In genomic region chr12:56117778-56118687, GRCh38 we compare ENCODE assay signal across 1 cellular context.
A peak's percentile ranks its signal among the peaks of the same experiment; 100 is the strongest.
TF ChIP-seq lines count a peak whose summit lies in the region.

Gene ZC3H10 (plus strand): TSS chr12:56118266. CDS start chr12:56120563, 2,297 bp downstream.

TF ChIP-seq in HepG2, 621 proteins besides CTCF, POLR2A, EP300 and RAD21 (continued from another document and continues in another):
- TF ChIP-seq ZBTB39 (CRISPR knock-in tag; IDR thresholded peaks at IDR 0.05) (no peak), GABPA (IDR thresholded peaks at IDR 0.05; ENCODE audit: low read depth, low read length) (peak; percentile 99), GABPA (CRISPR knock-in tag; IDR thresholded peaks at IDR 0.05; ENCODE audit: low read depth) (peak; percentile 97), ZNF746 (CRISPR knock-in tag; IDR thresholded peaks at IDR 0.05) (peak; percentile 90), REXO4 (CRISPR knock-in tag; IDR thresholded peaks at IDR 0.05; ENCODE audit: borderline replicate concordance) (no peak), ZNF296 (CRISPR knock-in tag; conservative IDR thresholded peaks at IDR 0.05) (no peak), NPAS2 (CRISPR knock-in tag; IDR thresholded peaks at IDR 0.05; ENCODE audit: borderline replicate concordance) (no peak), NR2F1 (CRISPR knock-in tag; IDR thresholded peaks at IDR 0.05) (no peak), ZNF343 (CRISPR knock-in tag; IDR thresholded peaks at IDR 0.05) (peak; percentile 55; the same call in 1 of the 2 replicates), TEAD3 (CRISPR knock-in tag; optimal IDR thresholded peaks at IDR 0.05; ENCODE audit: borderline replicate concordance) (peak; percentile 90), ARID2 (CRISPR knock-in tag; IDR thresholded peaks at IDR 0.05; ENCODE audit: borderline replicate concordance) (peak; percentile 35; the same call in 1 of the 2 replicates), SUZ12 (IDR thresholded peaks at IDR 0.05; ENCODE audit: low read depth, low read length) (peak; percentile 38; the same call in 1 of the 2 replicates), ATF5 (CRISPR knock-in tag; IDR thresholded peaks at IDR 0.05; ENCODE audit: low read depth) (no peak), ZNF678 (CRISPR knock-in tag; IDR thresholded peaks at IDR 0.05) (no peak), CAMTA2 (CRISPR knock-in tag; IDR thresholded peaks at IDR 0.05; ENCODE audit: borderline replicate concordance) (no peak), CSRNP2 (CRISPR knock-in tag; conservative IDR thresholded peaks at IDR 0.05; ENCODE audit: low read depth) (no peak), HNRNPH1 (optimal IDR thresholded peaks at IDR 0.05; ENCODE audit: low read depth, low read length) (peak; percentile 93), TFE3 (CRISPR knock-in tag; IDR thresholded peaks at IDR 0.05) (no peak; the same call in 1 of the 2 replicates), PAX8 (CRISPR knock-in tag; IDR thresholded peaks at IDR 0.05; ENCODE audit: borderline replicate concordance) (no peak), ZNF34 (CRISPR knock-in tag; IDR thresholded peaks at IDR 0.05; ENCODE audit: borderline replicate concordance) (no peak), CEBPZ (IDR thresholded peaks at IDR 0.05; ENCODE audit: low read length) (no peak), MEIS2 (CRISPR knock-in tag; IDR thresholded peaks at IDR 0.05) (peak; percentile 82), REST (IDR thresholded peaks at IDR 0.05; ENCODE audit: borderline replicate concordance in 1 of 2, low read depth in 1 of 2, low read length in 2 of 2) (0 out of 4 replicates have a peak, but pooled peaks of 1 of the 2 experiments have one; percentile 50), TIGD3 (CRISPR knock-in tag; IDR thresholded peaks at IDR 0.05; ENCODE audit: borderline replicate concordance) (no peak), ZNF598 (CRISPR knock-in tag; IDR thresholded peaks at IDR 0.05; ENCODE audit: borderline replicate concordance) (no peak), YEATS2 (CRISPR knock-in tag; IDR thresholded peaks at IDR 0.05; ENCODE audit: borderline replicate concordance) (peak; percentile 99), GATAD2A (CRISPR knock-in tag; IDR thresholded peaks at IDR 0.05) (peak; percentile 67), SNAPC4 (CRISPR knock-in tag; IDR thresholded peaks at IDR 0.05) (no peak), ZNF280D (CRISPR knock-in tag; IDR thresholded peaks at IDR 0.05) (0 out of 2 replicates have a peak, but pooled peaks have one; percentile 66), ZNF552 (CRISPR knock-in tag; IDR thresholded peaks at IDR 0.05; ENCODE audit: borderline replicate concordance) (no peak), ZNF496 (CRISPR knock-in tag; IDR thresholded peaks at IDR 0.05; ENCODE audit: insufficient replicate concordance) (no peak), AGO1 (IDR thresholded peaks at IDR 0.05; ENCODE audit: low read depth, low read length, poor library complexity, severe bottlenecking) (peak; percentile 100), ZFP36L2 (CRISPR knock-in tag; IDR thresholded peaks at IDR 0.05) (no peak)
